Comparison of ENCODE assay signal across 1 cellular context in the genomic region with DNA sequence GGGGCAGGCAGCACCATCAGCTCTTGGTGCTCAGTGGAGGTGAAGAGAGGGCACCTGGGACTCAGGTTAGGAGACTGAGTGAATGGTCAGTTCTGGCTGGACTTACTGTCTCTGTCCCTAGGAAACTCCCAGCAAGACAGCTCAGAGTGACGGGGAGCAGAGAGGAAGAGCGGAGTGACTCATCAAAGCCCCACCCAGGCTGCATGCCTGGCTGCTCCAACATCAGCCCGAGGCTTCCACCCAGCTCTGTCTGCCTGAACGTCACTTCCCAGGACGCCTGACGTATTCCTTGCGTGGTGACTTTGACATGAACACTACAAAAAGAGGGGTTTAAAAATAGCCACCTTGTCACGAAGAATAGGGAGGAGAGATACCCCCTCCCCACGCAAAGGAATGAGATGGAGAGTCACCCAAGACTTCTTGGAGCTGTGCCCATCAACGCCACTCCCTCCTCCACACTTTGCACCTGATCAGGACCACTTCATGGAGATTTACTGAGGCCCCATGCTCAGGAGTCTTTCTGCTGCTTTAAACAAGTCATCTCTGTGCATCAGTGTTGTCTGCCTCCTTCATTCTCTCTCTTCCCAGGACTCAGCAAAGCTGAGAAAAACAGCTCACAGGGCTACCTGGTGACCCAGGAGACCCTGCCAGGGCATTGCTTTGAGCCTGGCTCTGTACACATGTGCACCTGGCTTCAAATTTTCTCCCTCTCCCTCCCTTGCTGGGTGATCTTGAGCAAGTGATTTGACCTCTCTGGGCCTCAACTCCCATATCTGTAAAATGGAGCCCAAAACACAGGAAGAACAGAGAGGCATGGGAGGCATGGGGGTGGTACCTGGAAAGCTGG.
TF ChIP-seq lines count a peak whose summit lies in the region.

No MANE protein-coding gene starts in this region.

TF ChIP-seq in WTC11, 78 proteins besides CTCF, POLR2A, EP300 and RAD21 (continued from another document):
- TF ChIP-seq, protein P1, sequence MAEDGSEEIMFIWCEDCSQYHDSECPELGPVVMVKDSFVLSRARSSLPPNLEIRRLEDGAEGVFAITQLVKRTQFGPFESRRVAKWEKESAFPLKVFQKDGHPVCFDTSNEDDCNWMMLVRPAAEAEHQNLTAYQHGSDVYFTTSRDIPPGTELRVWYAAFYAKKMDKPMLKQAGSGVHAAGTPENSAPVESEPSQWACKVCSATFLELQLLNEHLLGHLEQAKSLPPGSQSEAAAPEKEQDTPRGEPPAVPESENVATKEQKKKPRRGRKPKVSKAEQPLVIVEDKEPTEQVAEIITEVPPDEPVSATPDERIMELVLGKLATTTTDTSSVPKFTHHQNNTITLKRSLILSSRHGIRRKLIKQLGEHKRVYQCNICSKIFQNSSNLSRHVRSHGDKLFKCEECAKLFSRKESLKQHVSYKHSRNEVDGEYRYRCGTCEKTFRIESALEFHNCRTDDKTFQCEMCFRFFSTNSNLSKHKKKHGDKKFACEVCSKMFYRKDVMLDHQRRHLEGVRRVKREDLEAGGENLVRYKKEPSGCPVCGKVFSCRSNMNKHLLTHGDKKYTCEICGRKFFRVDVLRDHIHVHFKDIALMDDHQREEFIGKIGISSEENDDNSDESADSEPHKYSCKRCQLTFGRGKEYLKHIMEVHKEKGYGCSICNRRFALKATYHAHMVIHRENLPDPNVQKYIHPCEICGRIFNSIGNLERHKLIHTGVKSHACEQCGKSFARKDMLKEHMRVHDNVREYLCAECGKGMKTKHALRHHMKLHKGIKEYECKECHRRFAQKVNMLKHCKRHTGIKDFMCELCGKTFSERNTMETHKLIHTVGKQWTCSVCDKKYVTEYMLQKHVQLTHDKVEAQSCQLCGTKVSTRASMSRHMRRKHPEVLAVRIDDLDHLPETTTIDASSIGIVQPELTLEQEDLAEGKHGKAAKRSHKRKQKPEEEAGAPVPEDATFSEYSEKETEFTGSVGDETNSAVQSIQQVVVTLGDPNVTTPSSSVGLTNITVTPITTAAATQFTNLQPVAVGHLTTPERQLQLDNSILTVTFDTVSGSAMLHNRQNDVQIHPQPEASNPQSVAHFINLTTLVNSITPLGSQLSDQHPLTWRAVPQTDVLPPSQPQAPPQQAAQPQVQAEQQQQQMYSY (CRISPR knock-in tag; IDR thresholded peaks at IDR 0.05), result no peak
- no peak for TF ChIP-seq FOXJ3 (CRISPR knock-in tag; IDR thresholded peaks at IDR 0.05; ENCODE audit: borderline replicate concordance)
- TF ChIP-seq, protein P2, sequence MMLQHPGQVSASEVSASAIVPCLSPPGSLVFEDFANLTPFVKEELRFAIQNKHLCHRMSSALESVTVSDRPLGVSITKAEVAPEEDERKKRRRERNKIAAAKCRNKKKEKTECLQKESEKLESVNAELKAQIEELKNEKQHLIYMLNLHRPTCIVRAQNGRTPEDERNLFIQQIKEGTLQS (CRISPR knock-in tag; conservative IDR thresholded peaks at IDR 0.05), result no peak
